1 cellular context compared by ENCODE assay signal in the genomic region with DNA sequence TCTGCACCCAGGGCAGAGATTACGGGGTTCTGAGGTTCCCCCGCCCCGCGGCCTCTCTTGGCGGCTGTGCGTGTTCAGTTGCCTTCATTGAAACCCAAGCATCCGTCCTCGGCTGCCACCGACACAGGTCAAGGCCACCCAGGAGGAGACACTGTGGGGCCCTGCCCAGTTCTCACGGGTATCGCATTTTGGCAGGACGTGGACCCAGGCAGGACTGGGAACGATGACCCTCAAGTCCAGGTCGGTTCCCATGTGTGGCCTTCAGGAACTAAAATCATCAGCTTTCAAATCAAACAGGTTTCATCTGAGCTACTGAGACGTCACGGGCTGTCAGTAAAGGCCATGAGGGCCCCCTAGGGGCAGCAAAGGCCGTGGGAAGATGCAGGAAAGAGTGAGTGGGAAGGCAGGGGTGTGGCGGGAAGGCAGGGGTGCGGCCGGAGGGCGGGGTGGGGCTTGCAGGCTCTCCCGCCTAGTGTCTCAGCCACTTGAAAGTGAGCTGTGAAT.
TF ChIP-seq lines count a peak whose summit lies in the region.

No MANE protein-coding gene starts in this region.

TF ChIP-seq in H1, 55 proteins besides CTCF, POLR2A, EP300 and RAD21:
- TF ChIP-seq RNF2 (IDR thresholded peaks at IDR 0.05; ENCODE audit: borderline replicate concordance, low read depth, low read length, missing control alignments, poor library complexity, severe bottlenecking) (no peak), POLR2AphosphoS5 (IDR thresholded peaks at IDR 0.05; ENCODE audit: low read depth, low read length) (no peak), HDAC2 (IDR thresholded peaks at IDR 0.05; ENCODE audit: borderline replicate concordance in 1 of 2, low read depth in 2 of 2, low read length in 2 of 2) (no peak), SP4 (IDR thresholded peaks at IDR 0.05; ENCODE audit: low read length) (no peak), CEBPB (IDR thresholded peaks at IDR 0.05; ENCODE audit: low read depth, low read length) (no peak), POU5F1 (IDR thresholded peaks at IDR 0.05; ENCODE audit: low read depth, low read length) (no peak), EZH2 (IDR thresholded peaks at IDR 0.05; ENCODE audit: low read depth, low read length, severe bottlenecking) (no peak), CBX5 (IDR thresholded peaks at IDR 0.05; ENCODE audit: low read depth, low read length) (no peak), ZNF274 (IDR thresholded peaks at IDR 0.05; ENCODE audit: borderline replicate concordance, extremely low read depth, low read length) (no peak), GABPA (IDR thresholded peaks at IDR 0.05; ENCODE audit: borderline replicate concordance, insufficient read depth, low read length) (no peak), EGR1 (IDR thresholded peaks at IDR 0.05; ENCODE audit: borderline replicate concordance, low read depth, low read length) (no peak), CHD1 (IDR thresholded peaks at IDR 0.05; ENCODE audit: low read depth, low read length) (no peak), SP2 (IDR thresholded peaks at IDR 0.05; ENCODE audit: low read length) (no peak)
- TF ChIP-seq, protein P1, sequence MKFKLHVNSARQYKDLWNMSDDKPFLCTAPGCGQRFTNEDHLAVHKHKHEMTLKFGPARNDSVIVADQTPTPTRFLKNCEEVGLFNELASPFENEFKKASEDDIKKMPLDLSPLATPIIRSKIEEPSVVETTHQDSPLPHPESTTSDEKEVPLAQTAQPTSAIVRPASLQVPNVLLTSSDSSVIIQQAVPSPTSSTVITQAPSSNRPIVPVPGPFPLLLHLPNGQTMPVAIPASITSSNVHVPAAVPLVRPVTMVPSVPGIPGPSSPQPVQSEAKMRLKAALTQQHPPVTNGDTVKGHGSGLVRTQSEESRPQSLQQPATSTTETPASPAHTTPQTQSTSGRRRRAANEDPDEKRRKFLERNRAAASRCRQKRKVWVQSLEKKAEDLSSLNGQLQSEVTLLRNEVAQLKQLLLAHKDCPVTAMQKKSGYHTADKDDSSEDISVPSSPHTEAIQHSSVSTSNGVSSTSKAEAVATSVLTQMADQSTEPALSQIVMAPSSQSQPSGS (IDR thresholded peaks at IDR 0.05; ENCODE audit: low read length), result no peak
- TF ChIP-seq, protein P2, sequence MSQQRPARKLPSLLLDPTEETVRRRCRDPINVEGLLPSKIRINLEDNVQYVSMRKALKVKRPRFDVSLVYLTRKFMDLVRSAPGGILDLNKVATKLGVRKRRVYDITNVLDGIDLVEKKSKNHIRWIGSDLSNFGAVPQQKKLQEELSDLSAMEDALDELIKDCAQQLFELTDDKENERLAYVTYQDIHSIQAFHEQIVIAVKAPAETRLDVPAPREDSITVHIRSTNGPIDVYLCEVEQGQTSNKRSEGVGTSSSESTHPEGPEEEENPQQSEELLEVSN (IDR thresholded peaks at IDR 0.05), result no peak
